ENCODE assay signal across 11 cellular contexts in the genomic region with DNA sequence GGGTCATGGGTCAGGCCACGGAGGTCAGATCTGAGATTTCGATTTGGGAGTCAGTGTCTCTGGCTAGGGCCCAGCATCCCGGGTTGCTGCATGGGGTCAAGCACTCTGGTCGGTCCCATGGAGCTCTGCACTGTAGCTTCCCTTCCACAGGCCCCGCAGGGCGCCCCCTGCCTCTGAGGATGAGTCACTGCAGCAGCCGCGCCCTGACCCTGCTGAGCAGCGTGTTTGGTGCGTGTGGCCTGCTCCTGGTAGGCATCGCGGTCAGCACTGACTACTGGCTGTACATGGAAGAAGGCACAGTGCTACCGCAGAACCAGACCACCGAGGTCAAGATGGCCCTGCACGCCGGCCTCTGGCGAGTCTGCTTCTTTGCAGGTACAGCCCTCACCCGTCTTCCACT. TPM values are rescaled to one million over a fixed set of nuclear protein-coding genes. Genes with fewer than 3 reads are reported as not detected.
A peak's percentile ranks its signal among the peaks of the same experiment; 100 is the strongest.
DNase-seq lines count a peak whose midpoint lies in the region; ATAC-seq and TF ChIP-seq lines count a peak whose summit lies in the region.
"Had no signal": no experiment of that assay in that cellular context is flagged by ENCODE, and none has a peak within 500 bp of the region (broad histone marks: within the 10 kb centered on the region; RNA-seq: fewer than 3 reads in every experiment).

No MANE protein-coding gene starts in this region.

- H4K20me1 ChIP-seq in OCI-LY1 (ENCODE audit: insufficient read depth, low read length) = no peaks in the 10 kb centered on the region

- no peaks in the 10 kb centered on the region for H3F3A ChIP-seq in OCI-LY1 (ENCODE audit: insufficient read depth, low read length)

- H3K4me2 ChIP-seq in OCI-LY1 (ENCODE audit: low read length) = no peak overlapping the region

- TF ChIP-seq POLR2A in vagina (IDR thresholded peaks at IDR 0.05) = no peak

- H3K79me2 ChIP-seq in OCI-LY1 (ENCODE audit: insufficient read depth, low read length) = no peaks in the 10 kb centered on the region

- H3K9ac ChIP-seq in OCI-LY1 (ENCODE audit: low read length) = no peak overlapping the region

- H3K36me3 ChIP-seq in OCI-LY1 (ENCODE audit: insufficient read depth, low read length) (no peaks in the 10 kb centered on the region), vagina (no peaks in the 10 kb centered on the region)

- intact Hi-C loops in vagina (cut with DNase I) = no loop called here

- H3K27me3 ChIP-seq in OCI-LY1 (ENCODE audit: insufficient read depth, low read length) (no peaks in the 10 kb centered on the region), vagina (peaks cover 20% of the 10 kb centered on the region)

- peak; percentile 27 for DNase-seq in stimulated activated CD4-positive, alpha-beta T cell treated with anti-CD3 and anti-CD28 coated beads, Interleukin-15, amount 100 ng/mL, for 24 hours
- DNase-seq in stimulated activated CD4-positive, alpha-beta T cell treated with anti-CD3 and anti-CD28 coated beads, Interleukin-4, amount 100 ng/mL, for 4 hours = no peak
- no peak for DNase-seq in epithelial cell of proximal tubule (ENCODE audit: low read depth)
- DNase-seq in NCI-H1930 (lab: John Stamatoyannopoulos, UW) = no peak
- DNase-seq in vagina (ENCODE audit: extremely low spot score in 2 of 2) = no peak
- DNase-seq in LoVo (ENCODE audit: low spot score) = no peak
- DNase-seq: CD4-positive, CD25-positive, alpha-beta regulatory T cell; NCI-H1417 had no signal

- no peak for ATAC-seq in HG03378 (IDR thresholded peaks at IDR 0.05; ENCODE audit: unreplicated experiment)

- H3K9me2 ChIP-seq in OCI-LY1 (ENCODE audit: low read depth, low read length) = no peaks in the 10 kb centered on the region

- H3K9me3 ChIP-seq in OCI-LY1 (ENCODE audit: low read length) (no peaks in the 10 kb centered on the region), vagina (no peaks in the 10 kb centered on the region)

- H3K27ac ChIP-seq in OCI-LY1 (ENCODE audit: low read depth, low read length, poor library complexity, severe bottlenecking) (no peak overlapping the region), vagina (no peak overlapping the region)

- no peak overlapping the region for H3K4me3 ChIP-seq in OCI-LY1 (ENCODE audit: low read depth, low read length, poor library complexity, severe bottlenecking)
- no peak overlapping the region for H3K4me3 ChIP-seq in epithelial cell of proximal tubule (ENCODE audit: low read depth, low read length)
- H3K4me3 ChIP-seq in vagina = no peak overlapping the region

- H3K4me1 ChIP-seq in OCI-LY1 (ENCODE audit: insufficient read depth, low read length, severe bottlenecking) = no peaks in the 10 kb centered on the region
- H3K4me1 ChIP-seq in vagina = peaks cover 10% of the 10 kb centered on the region

- TF ChIP-seq CTCF in OCI-LY1 (IDR thresholded peaks at IDR 0.05; ENCODE audit: low read length) (peak; percentile 44), epithelial cell of proximal tubule (conservative IDR thresholded peaks at IDR 0.05; ENCODE audit: low read depth, low read length) (peak; percentile 8), vagina (IDR thresholded peaks at IDR 0.05) (no peak)

- H2AFZ ChIP-seq in OCI-LY1 (ENCODE audit: low read length) = no peak overlapping the region

RNA-seq across cellular contexts. Expression of a gene that starts 3.6 kb away (rescaled TPM):
- total RNA-seq in epithelial cell of proximal tubule = not detected in 2 replicates
- not detected for total RNA-seq in vagina
- total RNA-seq: CD4-positive, CD25-positive, alpha-beta regulatory T cell; lower leg skin had no signal

RNA-seq across cellular contexts. Expression of a gene that starts 30.7 kb away (rescaled TPM):
- total RNA-seq in epithelial cell of proximal tubule = 1.3 TPM in 1 of 2 replicates, not detected in the other
- total RNA-seq in vagina = not detected
- total RNA-seq: CD4-positive, CD25-positive, alpha-beta regulatory T cell; lower leg skin had no signal

RNA-seq across cellular contexts. Expression of a gene that starts 45.0 kb away (rescaled TPM):
- total RNA-seq in epithelial cell of proximal tubule = 48.7 and 59.5 TPM in 2 replicates
- total RNA-seq in vagina = 68.3 TPM

RNA-seq across cellular contexts. Expression of a gene that starts 50.1 kb away (rescaled TPM):
- total RNA-seq in epithelial cell of proximal tubule (under 0.01 TPM in 1 of 2 replicates, not detected in the other), vagina (not detected)
- total RNA-seq: CD4-positive, CD25-positive, alpha-beta regulatory T cell had no signal

Comparison
In these comparisons a context has a peak if more than half of its experiments do, and no peak if none do; other contexts are left out.
1. CTCF ChIP-seq: peak in OCI-LY1 (single experiment) and epithelial cell of proximal tubule (single experiment); none in vagina (0 of 3).